Comparison of ENCODE assay signal across 1 cellular context in genomic region chr9:109593612-109594011, GRCh38.
TF ChIP-seq lines count a peak whose summit lies in the region.

No MANE protein-coding gene starts in this region.

TF ChIP-seq in GM23338, 12 proteins besides CTCF, POLR2A, EP300 and RAD21 (continued from another document):
- TF ChIP-seq ZNF462 (CRISPR knock-in tag; IDR thresholded peaks at IDR 0.05) (no peak), STAT1 (IDR thresholded peaks at IDR 0.05; ENCODE audit: unreplicated experiment) (no peak)
TF ChIP-seq in GM23338: peak in this region for 0.
